In genomic region chr13:41311607-41312500, GRCh38 we compare ENCODE assay signal across 1 cellular context.
TF ChIP-seq lines count a peak whose summit lies in the region.

No MANE protein-coding gene starts in this region.

TF ChIP-seq in HepG2, 621 proteins besides CTCF, POLR2A, EP300 and RAD21 (continued from another document):
- TF ChIP-seq ZNF318 (CRISPR knock-in tag; IDR thresholded peaks at IDR 0.05) = no peak
- TF ChIP-seq TFAP4 (IDR thresholded peaks at IDR 0.05; ENCODE audit: borderline replicate concordance, low read depth) = peak; percentile 21; the same call in 1 of the 2 replicates
- 0 out of 2 replicates have a peak, but pooled peaks have one; percentile 1 for TF ChIP-seq ZSCAN31 (CRISPR knock-in tag; IDR thresholded peaks at IDR 0.05; ENCODE audit: low read depth)
- 0 out of 2 replicates have a peak, but pooled peaks have one; percentile 15 for TF ChIP-seq GLI4 (CRISPR knock-in tag; IDR thresholded peaks at IDR 0.05; ENCODE audit: borderline replicate concordance)
